In the genomic region with DNA sequence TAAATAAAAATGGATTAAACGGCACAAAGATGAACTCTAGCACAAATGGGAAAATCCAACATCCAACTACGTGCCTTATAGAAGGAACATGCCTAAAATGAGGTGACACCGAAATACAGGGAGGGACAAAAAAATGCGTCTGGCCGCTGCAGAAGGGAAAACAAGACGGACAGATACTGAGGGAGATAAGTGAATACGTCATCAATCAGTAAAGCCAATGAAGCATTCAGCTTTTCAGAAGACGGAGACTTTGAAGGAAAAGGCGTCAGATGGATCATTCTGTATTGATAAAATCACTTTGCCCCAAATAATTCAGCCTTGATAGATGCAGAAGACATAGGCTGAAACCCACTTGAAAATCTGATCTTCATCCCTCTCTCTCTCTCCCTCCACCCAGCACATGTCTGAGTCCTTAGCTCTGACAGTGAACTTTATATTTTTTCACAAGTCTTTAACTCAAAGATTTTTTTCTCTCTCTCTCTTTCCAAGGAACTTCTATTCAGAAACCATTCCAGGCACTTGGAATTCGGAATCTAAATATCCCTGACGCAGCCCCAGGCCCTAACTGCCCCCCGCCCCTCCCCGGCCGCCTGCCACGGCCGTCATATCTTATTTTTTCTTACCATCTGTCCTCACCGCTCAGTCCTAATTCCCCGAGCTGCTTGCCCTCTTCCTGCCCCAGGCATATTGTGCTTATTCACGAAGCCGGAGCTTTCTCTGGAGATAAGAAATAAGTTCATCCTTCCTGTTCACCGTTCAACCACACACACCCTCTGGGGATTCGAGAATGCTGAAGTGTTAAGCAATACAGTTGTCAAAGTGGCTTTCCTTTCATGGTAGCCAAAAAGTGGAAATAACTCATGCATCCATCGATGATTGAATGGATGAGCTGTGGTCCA, we compare ENCODE assay signal across 14 cellular contexts. TPM values are rescaled to one million over a fixed set of nuclear protein-coding genes. Genes with fewer than 3 reads are reported as not detected.
DNase-seq lines count a peak whose midpoint lies in the region; ATAC-seq and TF ChIP-seq lines count a peak whose summit lies in the region.
"Had no signal": no experiment of that assay in that cellular context is flagged by ENCODE, and none has a peak within 500 bp of the region (broad histone marks: within the 10 kb centered on the region; RNA-seq: fewer than 3 reads in every experiment).

No MANE protein-coding gene starts in this region.

- H3K36me3 ChIP-seq in A673 (ENCODE audit: insufficient read depth, low read length, poor library complexity, severe bottlenecking) (no peaks in the 10 kb centered on the region), GM23248 (ENCODE audit: low read depth) (no peaks in the 10 kb centered on the region), lower lobe of right lung (no peaks in the 10 kb centered on the region), esophagus muscularis mucosa (no peaks in the 10 kb centered on the region)
- H3K36me3 ChIP-seq: transverse colon had no signal

- H3K9ac ChIP-seq in GM23248, result no peak overlapping the region
- H3K9ac ChIP-seq: KMS-11 had no signal

- 46 to 56% methylated on average over 22 to 23 of the region's 23 CpGs for WGBS in GM23248 (ENCODE audit: low coverage in 1 of 2, low lambda C conversion rate in 2 of 2, missing lambda C conversion rate in 2 of 2), 2 experiments
- WGBS in esophagus muscularis mucosa, result 33% methylated on average over 23 of the region's 23 CpGs

- H3F3A ChIP-seq in GM23248 (ENCODE audit: insufficient read depth), result no peaks in the 10 kb centered on the region

- DNase-seq in A673 (ENCODE audit: low spot score) (peak; percentile 10), GM23248 (peak; percentile 13), RPMI7951 (ENCODE audit: low read depth) (peak; percentile 89), epithelial cell of esophagus (ENCODE audit: low read depth) (peak; percentile 34), lower lobe of right lung (no peak), esophagus muscularis mucosa (ENCODE audit: extremely low spot score) (no peak), omental fat pad (ENCODE audit: low spot score) (no peak)
- no peak for DNase-seq in activated CD4-positive, alpha-beta T cell treated with anti-CD3 and anti-CD28 coated beads, Interleukin-2, amount 10 ng/mL, durations not matched to agents 24 days and 14 days
- DNase-seq: anterior cingulate cortex, NCI-H1694 treated with DMSO at 0.1 percent for 48 hours, psoas muscle, transverse colon had no signal

- CTCF ChIA-PET in A673 (lab: Charles Lee), result no interaction called here

- BruUV-seq in A673 (replicated peaks; lab: Mats Ljungman, UMichigan), result no TSS peak

- H3K9me3 Mint-ChIP-seq in activated CD4-positive, alpha-beta T cell treated with anti-CD3 and anti-CD28 coated beads, Interleukin-2, amount 10 ng/mL, durations not matched to agents 24 days and 14 days, result no peaks in the 10 kb centered on the region

- TF ChIP-seq POLR2A in esophagus muscularis mucosa (IDR thresholded peaks at IDR 0.05; ENCODE audit: low read depth), result no peak

- intact Hi-C loops in A673 (cut with micrococcal nuclease; ENCODE audit: unreplicated experiment), result no loop called here
- intact Hi-C loops in lower lobe of right lung (cut with DNase I), result no loop called here
- intact Hi-C loops in activated CD4-positive, alpha-beta T cell treated with anti-CD3 and anti-CD28 coated beads, Interleukin-2, amount 10 ng/mL, durations not matched to agents 24 days and 14 days (cut with micrococcal nuclease), result no loop called here
- intact Hi-C loops in esophagus muscularis mucosa (cut with DNase I), result no loop called here

- H3K9me3 ChIP-seq in A673 (ENCODE audit: low read depth, low read length, poor library complexity, severe bottlenecking) (no peaks in the 10 kb centered on the region), GM23248 (ENCODE audit: low read depth) (no peaks in the 10 kb centered on the region), lower lobe of right lung (no peaks in the 10 kb centered on the region), esophagus muscularis mucosa (no peaks in the 10 kb centered on the region)
- H3K9me3 ChIP-seq: psoas muscle, transverse colon had no signal

- in situ Hi-C loops in GM23248 (cut with MboI), result no loop called here

- H3K4me3 ChIP-seq in A673 (ENCODE audit: low read depth, low read length, poor library complexity, severe bottlenecking) (no peak overlapping the region), GM23248 (no peak overlapping the region), epithelial cell of esophagus (ENCODE audit: low read length) (no peak overlapping the region), lower lobe of right lung (no peak overlapping the region), esophagus muscularis mucosa (no peak overlapping the region)
- H3K4me3 ChIP-seq: psoas muscle, transverse colon had no signal

- H3K27ac ChIP-seq in A673 (ENCODE audit: low read depth, low read length, poor library complexity, severe bottlenecking) (no peak overlapping the region), GM23248 (no peak overlapping the region), lower lobe of right lung (no peak overlapping the region), esophagus muscularis mucosa (replicated peaks in 1 of 4) (no peak overlapping the region)
- H3K27ac ChIP-seq: KMS-11, psoas muscle, transverse colon had no signal

- H4K20me1 ChIP-seq in GM23248 (ENCODE audit: insufficient read depth), result no peaks in the 10 kb centered on the region

- no peak overlapping the region for H3K4me2 ChIP-seq in GM23248 (ENCODE audit: unreplicated experiment)
- H3K4me2 ChIP-seq: KMS-11 had no signal

- H3K9me2 ChIP-seq in GM23248 (ENCODE audit: insufficient read depth), result no peaks in the 10 kb centered on the region

- H3K79me2 ChIP-seq in GM23248 (ENCODE audit: insufficient read depth), result no peaks in the 10 kb centered on the region

- H3K36me3 Mint-ChIP-seq in activated CD4-positive, alpha-beta T cell treated with anti-CD3 and anti-CD28 coated beads, Interleukin-2, amount 10 ng/mL, durations not matched to agents 24 days and 14 days (ENCODE audit: low read depth), result no peaks in the 10 kb centered on the region

- POLR2A ChIA-PET in A673 (lab: Charles Lee; ENCODE audit: low non-redundant PET), result no interaction called here

- H3K4me3 Mint-ChIP-seq in activated CD4-positive, alpha-beta T cell treated with anti-CD3 and anti-CD28 coated beads, Interleukin-2, amount 10 ng/mL, durations not matched to agents 24 days and 14 days, result no peak overlapping the region

- no peak overlapping the region for H2AFZ ChIP-seq in GM23248

- ATAC-seq in lower lobe of right lung (no peak), omental fat pad (ENCODE audit: low FRiP score) (no peak)
- ATAC-seq: psoas muscle had no signal

- TF ChIP-seq CTCF in A673 (conservative IDR thresholded peaks at IDR 0.05; ENCODE audit: low read depth, low read length) (no peak), epithelial cell of esophagus (IDR thresholded peaks at IDR 0.05; ENCODE audit: insufficient read depth, low read depth, low read length, missing control alignments) (no peak), lower lobe of right lung (IDR thresholded peaks at IDR 0.05) (no peak), esophagus muscularis mucosa (IDR thresholded peaks at IDR 0.05) (no peak), omental fat pad (IDR thresholded peaks at IDR 0.05) (no peak)

- peaks cover 29% of the 10 kb centered on the region for H3K27me3 Mint-ChIP-seq in activated CD4-positive, alpha-beta T cell treated with anti-CD3 and anti-CD28 coated beads, Interleukin-2, amount 10 ng/mL, durations not matched to agents 24 days and 14 days

- no peak overlapping the region for H3K27ac Mint-ChIP-seq in activated CD4-positive, alpha-beta T cell treated with anti-CD3 and anti-CD28 coated beads, Interleukin-2, amount 10 ng/mL, durations not matched to agents 24 days and 14 days

- no peak for TF ChIP-seq EP300 in esophagus muscularis mucosa (IDR thresholded peaks at IDR 0.05)

- peaks cover 2% of the 10 kb centered on the region for H3K4me1 Mint-ChIP-seq in activated CD4-positive, alpha-beta T cell treated with anti-CD3 and anti-CD28 coated beads, Interleukin-2, amount 10 ng/mL, durations not matched to agents 24 days and 14 days

- H3K4me1 ChIP-seq in A673 (ENCODE audit: insufficient read depth, low read length, poor library complexity, severe bottlenecking) (no peaks in the 10 kb centered on the region), GM23248 (ENCODE audit: insufficient read depth) (no peaks in the 10 kb centered on the region), lower lobe of right lung (no peaks in the 10 kb centered on the region), esophagus muscularis mucosa (no peaks in the 10 kb centered on the region)
- H3K4me1 ChIP-seq: psoas muscle had no signal

- H3K27me3 ChIP-seq in A673 (replicated peaks; ENCODE audit: insufficient read depth, low read depth, low read length, poor library complexity) (peaks cover 34% of the 10 kb centered on the region), GM23248 (replicated peaks; ENCODE audit: insufficient read depth) (peaks cover 11% of the 10 kb centered on the region), lower lobe of right lung (ENCODE audit: low read depth) (peaks cover 9% of the 10 kb centered on the region), esophagus muscularis mucosa (peaks cover 0 to 52% (median 0%) of the 10 kb centered on the region in 4 donors)

RNA-seq across cellular contexts. Expression of a gene that starts 35.5 kb away (rescaled TPM):
- total RNA-seq in A673 (2021) (0.63 and 1.1 TPM in 2 replicates), lower lobe of right lung (0.50 TPM), esophagus muscularis mucosa (1 to 10 TPM in 3 of 4 donors, under 1 TPM in 1; 0.63 to 2.2 (median 1.3) TPM), omental fat pad (10 to 100 TPM in 1 of 4 donors, 1 to 10 TPM in 1, under 1 TPM in 2; 0.32 to 23.3 (median 5.1) TPM)
- 4.6 and 4.9 TPM in 2 replicates for total RNA-seq in GM23248 (2014; rRNA removed; shearing (Covaris generic))
- polyA plus RNA-seq in GM23248 (2016; fragmentation: Nextera tagmentation; extraction: Ambion mirVana), result 0.86 and 1.2 TPM in 2 replicates
- total RNA-seq in RPMI7951 (2014; rRNA removed; shearing (Covaris generic)), result 1.3 and 1.7 TPM in 2 replicates
- not detected in 2 replicates for total RNA-seq in activated CD4-positive, alpha-beta T cell treated with anti-CD3 and anti-CD28 coated beads, Interleukin-2, amount 10 ng/mL, durations not matched to agents 24 days and 14 days
- polyA plus RNA-seq: AG04450 had no signal

Comparison
In these comparisons a context has a peak if more than half of its experiments do, and no peak if none do; other contexts are left out.
1. DNase-seq: peak in A673 (single experiment), GM23248 (single experiment), RPMI7951 (single experiment) and epithelial cell of esophagus (single experiment); none in lower lobe of right lung (single experiment), activated CD4-positive, alpha-beta T cell treated with anti-CD3 and anti-CD28 coated beads, Interleukin-2, amount 10 ng/mL, durations not matched to agents 24 days and 14 days (single experiment), esophagus muscularis mucosa (single experiment) and omental fat pad (single experiment).